Comparison of ENCODE assay signal across 1 cellular context in genomic region chr16:28289106-28289505, GRCh38.
TF ChIP-seq lines count a peak whose summit lies in the region.

No MANE protein-coding gene starts in this region.

TF ChIP-seq in HepG2, 621 proteins besides CTCF, POLR2A, EP300 and RAD21:
- TF ChIP-seq, protein P1, sequence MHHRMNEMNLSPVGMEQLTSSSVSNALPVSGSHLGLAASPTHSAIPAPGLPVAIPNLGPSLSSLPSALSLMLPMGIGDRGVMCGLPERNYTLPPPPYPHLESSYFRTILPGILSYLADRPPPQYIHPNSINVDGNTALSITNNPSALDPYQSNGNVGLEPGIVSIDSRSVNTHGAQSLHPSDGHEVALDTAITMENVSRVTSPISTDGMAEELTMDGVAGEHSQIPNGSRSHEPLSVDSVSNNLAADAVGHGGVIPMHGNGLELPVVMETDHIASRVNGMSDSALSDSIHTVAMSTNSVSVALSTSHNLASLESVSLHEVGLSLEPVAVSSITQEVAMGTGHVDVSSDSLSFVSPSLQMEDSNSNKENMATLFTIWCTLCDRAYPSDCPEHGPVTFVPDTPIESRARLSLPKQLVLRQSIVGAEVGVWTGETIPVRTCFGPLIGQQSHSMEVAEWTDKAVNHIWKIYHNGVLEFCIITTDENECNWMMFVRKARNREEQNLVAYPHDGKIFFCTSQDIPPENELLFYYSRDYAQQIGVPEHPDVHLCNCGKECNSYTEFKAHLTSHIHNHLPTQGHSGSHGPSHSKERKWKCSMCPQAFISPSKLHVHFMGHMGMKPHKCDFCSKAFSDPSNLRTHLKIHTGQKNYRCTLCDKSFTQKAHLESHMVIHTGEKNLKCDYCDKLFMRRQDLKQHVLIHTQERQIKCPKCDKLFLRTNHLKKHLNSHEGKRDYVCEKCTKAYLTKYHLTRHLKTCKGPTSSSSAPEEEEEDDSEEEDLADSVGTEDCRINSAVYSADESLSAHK (CRISPR knock-in tag; IDR thresholded peaks at IDR 0.05; ENCODE audit: borderline replicate concordance), result no peak
- peak; percentile 97 for TF ChIP-seq GZF1 (CRISPR knock-in tag; IDR thresholded peaks at IDR 0.05)
